ENCODE assay signal across 1 cellular context in genomic region chr5:139638090-139638735, GRCh38.
A peak's percentile ranks its signal among the peaks of the same experiment; 100 is the strongest.
TF ChIP-seq lines count a peak whose summit lies in the region.

No MANE protein-coding gene starts in this region.

TF ChIP-seq in K562, 482 proteins besides CTCF, POLR2A, EP300 and RAD21 (continued from another document and continues in another):
- TF ChIP-seq, protein P1, sequence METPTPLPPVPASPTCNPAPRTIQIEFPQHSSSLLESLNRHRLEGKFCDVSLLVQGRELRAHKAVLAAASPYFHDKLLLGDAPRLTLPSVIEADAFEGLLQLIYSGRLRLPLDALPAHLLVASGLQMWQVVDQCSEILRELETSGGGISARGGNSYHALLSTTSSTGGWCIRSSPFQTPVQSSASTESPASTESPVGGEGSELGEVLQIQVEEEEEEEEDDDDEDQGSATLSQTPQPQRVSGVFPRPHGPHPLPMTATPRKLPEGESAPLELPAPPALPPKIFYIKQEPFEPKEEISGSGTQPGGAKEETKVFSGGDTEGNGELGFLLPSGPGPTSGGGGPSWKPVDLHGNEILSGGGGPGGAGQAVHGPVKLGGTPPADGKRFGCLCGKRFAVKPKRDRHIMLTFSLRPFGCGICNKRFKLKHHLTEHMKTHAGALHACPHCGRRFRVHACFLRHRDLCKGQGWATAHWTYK (CRISPR knock-in tag; IDR thresholded peaks at IDR 0.05) = peak; percentile 77; the same call in 1 of the 2 replicates
- TF ChIP-seq CEBPB (tag; IDR thresholded peaks at IDR 0.05) (no peak), JUND (IDR thresholded peaks at IDR 0.05; ENCODE audit: borderline replicate concordance, low read depth, low read length) (no peak), JUND (tag; IDR thresholded peaks at IDR 0.05; ENCODE audit: borderline replicate concordance, low read depth, low read length) (no peak), ESRRA (IDR thresholded peaks at IDR 0.05; ENCODE audit: borderline replicate concordance, low read depth) (no peak), JUNB (CRISPR knock-in tag; conservative IDR thresholded peaks at IDR 0.05) (no peak), PHF8 (IDR thresholded peaks at IDR 0.05; ENCODE audit: borderline replicate concordance, low read length) (no peak), CBX8 (IDR thresholded peaks at IDR 0.05; ENCODE audit: borderline replicate concordance, extremely low read depth, low read depth, low read length, poor library complexity, severe bottlenecking) (no peak), ZNF282 (CRISPR knock-in tag; IDR thresholded peaks at IDR 0.05) (no peak), RFX5 (IDR thresholded peaks at IDR 0.05; ENCODE audit: low read depth, low read length) (no peak), KLF13 (tag; IDR thresholded peaks at IDR 0.05; ENCODE audit: borderline replicate concordance, low read depth) (peak; percentile 65), HIVEP1 (CRISPR knock-in tag; IDR thresholded peaks at IDR 0.05) (peak; percentile 76; the same call in 1 of the 2 replicates), HDAC8 (tag; IDR thresholded peaks at IDR 0.05) (peak; percentile 72; the same call in 1 of the 2 replicates), CHD1 (IDR thresholded peaks at IDR 0.05; ENCODE audit: low read length) (peak; percentile 4), MCM5 (IDR thresholded peaks at IDR 0.05; ENCODE audit: low read depth) (no peak), ILF3 (IDR thresholded peaks at IDR 0.05; ENCODE audit: borderline replicate concordance) (no peak), EGR1 (conservative IDR thresholded peaks at IDR 0.05) (no peak), MGA (IDR thresholded peaks at IDR 0.05) (no peak), L3MBTL2 (IDR thresholded peaks at IDR 0.05) (0 out of 2 replicates have a peak, but pooled peaks have one; percentile 30), ZNF253 (CRISPR knock-in tag; conservative IDR thresholded peaks at IDR 0.05) (no peak), KDM1A (IDR thresholded peaks at IDR 0.05) (no peak), FOXJ3 (CRISPR knock-in tag; IDR thresholded peaks at IDR 0.05) (no peak), STAT5A (IDR thresholded peaks at IDR 0.05; ENCODE audit: borderline replicate concordance, low read length) (no peak), STAG1 (CRISPR knock-in tag; IDR thresholded peaks at IDR 0.05; ENCODE audit: borderline replicate concordance) (no peak), HDAC6 (IDR thresholded peaks at IDR 0.05; ENCODE audit: low read depth, low read length) (no peak), POLR2G (IDR thresholded peaks at IDR 0.05; ENCODE audit: low read depth, low read length) (peak; percentile 16), ZNF311 (CRISPR knock-in tag; IDR thresholded peaks at IDR 0.05) (0 out of 2 replicates have a peak, but pooled peaks have one; percentile 62), MED1 (CRISPR knock-in tag; IDR thresholded peaks at IDR 0.05; ENCODE audit: borderline replicate concordance) (no peak), ZNF124 (CRISPR knock-in tag; IDR thresholded peaks at IDR 0.05) (no peak), GABPB2 (CRISPR knock-in tag; conservative IDR thresholded peaks at IDR 0.05) (no peak), ZNF121 (CRISPR knock-in tag; conservative IDR thresholded peaks at IDR 0.05) (no peak), SP1 (CRISPR knock-in tag; IDR thresholded peaks at IDR 0.05) (peak; percentile 30; the same call in 1 of the 2 replicates), ZNF77 (CRISPR knock-in tag; IDR thresholded peaks at IDR 0.05) (no peak), CBFA2T2 (conservative IDR thresholded peaks at IDR 0.05) (no peak), OTX1 (CRISPR knock-in tag; IDR thresholded peaks at IDR 0.05) (no peak), ZNF146 (CRISPR knock-in tag; IDR thresholded peaks at IDR 0.05; ENCODE audit: unreplicated experiment) (no peak), ZNF318 (IDR thresholded peaks at IDR 0.05; ENCODE audit: borderline replicate concordance in 1 of 2, low read depth in 1 of 2) (0 out of 4 replicates have a peak, but pooled peaks of 1 of the 2 experiments have one; percentile 28), TRIM24 (IDR thresholded peaks at IDR 0.05) (no peak)
- TF ChIP-seq, protein P2, sequence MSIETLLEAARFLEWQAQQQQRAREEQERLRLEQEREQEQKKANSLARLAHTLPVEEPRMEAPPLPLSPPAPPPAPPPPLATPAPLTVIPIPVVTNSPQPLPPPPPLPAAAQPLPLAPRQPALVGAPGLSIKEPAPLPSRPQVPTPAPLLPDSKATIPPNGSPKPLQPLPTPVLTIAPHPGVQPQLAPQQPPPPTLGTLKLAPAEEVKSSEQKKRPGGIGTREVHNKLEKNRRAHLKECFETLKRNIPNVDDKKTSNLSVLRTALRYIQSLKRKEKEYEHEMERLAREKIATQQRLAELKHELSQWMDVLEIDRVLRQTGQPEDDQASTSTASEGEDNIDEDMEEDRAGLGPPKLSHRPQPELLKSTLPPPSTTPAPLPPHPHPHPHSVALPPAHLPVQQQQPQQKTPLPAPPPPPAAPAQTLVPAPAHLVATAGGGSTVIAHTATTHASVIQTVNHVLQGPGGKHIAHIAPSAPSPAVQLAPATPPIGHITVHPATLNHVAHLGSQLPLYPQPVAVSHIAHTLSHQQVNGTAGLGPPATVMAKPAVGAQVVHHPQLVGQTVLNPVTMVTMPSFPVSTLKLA (conservative IDR thresholded peaks at IDR 0.05) = no peak
- TF ChIP-seq, protein P3, sequence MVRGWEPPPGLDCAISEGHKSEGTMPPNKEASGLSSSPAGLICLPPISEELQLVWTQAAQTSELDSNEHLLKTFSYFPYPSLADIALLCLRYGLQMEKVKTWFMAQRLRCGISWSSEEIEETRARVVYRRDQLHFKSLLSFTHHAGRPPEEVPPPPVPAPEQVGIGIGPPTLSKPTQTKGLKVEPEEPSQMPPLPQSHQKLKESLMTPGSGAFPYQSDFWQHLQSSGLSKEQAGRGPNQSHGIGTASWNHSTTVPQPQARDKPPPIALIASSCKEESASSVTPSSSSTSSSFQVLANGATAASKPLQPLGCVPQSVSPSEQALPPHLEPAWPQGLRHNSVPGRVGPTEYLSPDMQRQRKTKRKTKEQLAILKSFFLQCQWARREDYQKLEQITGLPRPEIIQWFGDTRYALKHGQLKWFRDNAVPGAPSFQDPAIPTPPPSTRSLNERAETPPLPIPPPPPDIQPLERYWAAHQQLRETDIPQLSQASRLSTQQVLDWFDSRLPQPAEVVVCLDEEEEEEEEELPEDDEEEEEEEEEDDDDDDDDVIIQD (CRISPR knock-in tag; IDR thresholded peaks at IDR 0.05) = 0 out of 2 replicates have a peak, but pooled peaks have one; percentile 20
